Comparison of ENCODE assay signal across 14 cellular contexts in genomic region chr3:117630885-117631284, GRCh38.
A peak's percentile ranks its signal among the peaks of the same experiment; 100 is the strongest.
DNase-seq lines count a peak whose midpoint lies in the region; FAIRE-seq and TF ChIP-seq lines count a peak whose summit lies in the region.
"Had no signal": no experiment of that assay in that cellular context is flagged by ENCODE, and none has a peak within 500 bp of the region (broad histone marks: within the 10 kb centered on the region; RNA-seq: fewer than 3 reads in every experiment).

No MANE protein-coding gene starts in this region.

- no peaks in the 10 kb centered on the region for H3K36me3 Mint-ChIP-seq in T-helper 2 cell treated with Interferon-gamma antibody and Interleukin-4, amounts not matched to agents 5 μg/mL and 100 μg/mL, for 36 hours (ENCODE audit: low read depth)

- FAIRE-seq in urothelium cell line (lab: Jason Lieb, UNC) = no peak
- FAIRE-seq: colon, GM12878 had no signal

- POLR2A ChIA-PET in HEK293T (lab: Yijun Ruan, JAX) = no interaction called here

- H3K27ac Mint-ChIP-seq in T-helper 2 cell treated with Interferon-gamma antibody and Interleukin-4, amounts not matched to agents 5 μg/mL and 100 μg/mL, for 36 hours = no peak overlapping the region

- peak; percentile 78 for DNase-seq in NCI-H748 (lab: John Stamatoyannopoulos, UW; ENCODE audit: unreplicated experiment)
- DNase-seq in NCI-H748 treated with DMSO at 0.1 percent for 48 hours (lab: John Stamatoyannopoulos, UW) = no peak
- DNase-seq in HK-2 (ENCODE audit: unreplicated experiment) = peak; percentile 12
- peak; percentile 44 for DNase-seq in RPMI8226
- DNase-seq in urothelium cell line (ENCODE audit: low spot score) = peak; percentile 6
- DNase-seq in T-helper 2 cell treated with Interferon-gamma antibody and Interleukin-4, amounts not matched to agents 5 μg/mL and 100 μg/mL, for 36 hours (ENCODE audit: low spot score) = no peak
- DNase-seq in HEK293T (ENCODE audit: extremely low spot score) = no peak
- no peak for DNase-seq in activated CD8-positive, alpha-beta memory T cell treated with anti-CD3 and anti-CD28 coated beads, Interleukin-2, amount 50 U/mL, for 4 hours
- DNase-seq: ACHN, activated gamma-delta T cell treated with Interleukin-2 at 50 U/mL for 16 hours, mesenchymal stem cell, T-helper 2 cell had no signal

- no peak overlapping the region for H3K4me3 Mint-ChIP-seq in T-helper 2 cell treated with Interferon-gamma antibody and Interleukin-4, amounts not matched to agents 5 μg/mL and 100 μg/mL, for 36 hours

- no peaks in the 10 kb centered on the region for H3K4me1 Mint-ChIP-seq in T-helper 2 cell treated with Interferon-gamma antibody and Interleukin-4, amounts not matched to agents 5 μg/mL and 100 μg/mL, for 36 hours (ENCODE audit: low read depth)

- H3K9me3 Mint-ChIP-seq in T-helper 2 cell treated with Interferon-gamma antibody and Interleukin-4, amounts not matched to agents 5 μg/mL and 100 μg/mL, for 36 hours = peaks cover 5% of the 10 kb centered on the region

- CTCF ChIA-PET in HEK293T (lab: Yijun Ruan, JAX) = no interaction called here

- H3K27me3 Mint-ChIP-seq in T-helper 2 cell treated with Interferon-gamma antibody and Interleukin-4, amounts not matched to agents 5 μg/mL and 100 μg/mL, for 36 hours (ENCODE audit: low read depth) = no peaks in the 10 kb centered on the region

TF ChIP-seq in HEK293T, 16 proteins besides CTCF, POLR2A, EP300 and RAD21:
- TF ChIP-seq BHLHE40 (IDR thresholded peaks at IDR 0.05; ENCODE audit: borderline replicate concordance) (no peak), SUZ12 (IDR thresholded peaks at IDR 0.05) (no peak), HDGF (IDR thresholded peaks at IDR 0.05; ENCODE audit: borderline replicate concordance) (no peak), CTBP1 (IDR thresholded peaks at IDR 0.05; ENCODE audit: borderline replicate concordance) (no peak), FOXA1 (IDR thresholded peaks at IDR 0.05) (no peak), SP1 (IDR thresholded peaks at IDR 0.05) (no peak), NFRKB (IDR thresholded peaks at IDR 0.05) (no peak), TARDBP (IDR thresholded peaks at IDR 0.05) (no peak), L3MBTL2 (conservative IDR thresholded peaks at IDR 0.05) (no peak), FOXM1 (IDR thresholded peaks at IDR 0.05; ENCODE audit: borderline replicate concordance) (no peak), FOXK2 (IDR thresholded peaks at IDR 0.05) (no peak), PKNOX1 (IDR thresholded peaks at IDR 0.05) (no peak), LEF1 (IDR thresholded peaks at IDR 0.05; ENCODE audit: borderline replicate concordance) (no peak), ARNT (IDR thresholded peaks at IDR 0.05) (no peak), ZNF384 (IDR thresholded peaks at IDR 0.05) (no peak), ELF4 (IDR thresholded peaks at IDR 0.05) (no peak)

Comparison
In these comparisons a context has a peak if more than half of its experiments do, and no peak if none do; other contexts are left out.
1. DNase-seq: peak in NCI-H748 (single experiment), HK-2 (single experiment), RPMI8226 (single experiment) and urothelium cell line (single experiment); none in NCI-H748 treated with DMSO at 0.1 percent for 48 hours (single experiment), T-helper 2 cell treated with Interferon-gamma antibody and Interleukin-4, amounts not matched to agents 5 μg/mL and 100 μg/mL, for 36 hours (single experiment), HEK293T (single experiment) and activated CD8-positive, alpha-beta memory T cell treated with anti-CD3 and anti-CD28 coated beads, Interleukin-2, amount 50 U/mL, for 4 hours (single experiment).